Comparison of ENCODE assay signal across 26 cellular contexts in genomic region chr7:128814496-128814895, GRCh38. TPM values are rescaled to one million over a fixed set of nuclear protein-coding genes. Genes with fewer than 3 reads are reported as not detected.
A peak's percentile ranks its signal among the peaks of the same experiment; 100 is the strongest.
DNase-seq lines count a peak whose midpoint lies in the region; ATAC-seq lines count a peak whose summit lies in the region.
"Had no signal": no experiment of that assay in that cellular context is flagged by ENCODE, and none has a peak within 500 bp of the region (broad histone marks: within the 10 kb centered on the region; RNA-seq: fewer than 3 reads in every experiment).

No MANE protein-coding gene starts in this region.

- H3K27ac Mint-ChIP-seq in activated CD8-positive, alpha-beta memory T cell treated with anti-CD3 and anti-CD28 coated beads, Interleukin-2, amount 10 ng/mL, durations not matched to agents 7 days and 5 days = no peak overlapping the region
- H3K27ac Mint-ChIP-seq: activated CD4-positive, alpha-beta memory T cell treated with anti-CD3 and anti-CD28 coated beads, Interleukin-2, amount 10 ng/mL, durations not matched to agents 7 days and 5 days; activated naive CD8-positive, alpha-beta T cell treated with anti-CD3 and anti-CD28 coated beads, Interleukin-2, amount 50 U/mL, for 24 hours had no signal

- H3K9me3 Mint-ChIP-seq in activated CD8-positive, alpha-beta memory T cell treated with anti-CD3 and anti-CD28 coated beads, Interleukin-2, amount 10 ng/mL, durations not matched to agents 7 days and 5 days (ENCODE audit: low read depth) = no peaks in the 10 kb centered on the region
- H3K9me3 Mint-ChIP-seq: activated CD4-positive, alpha-beta memory T cell treated with anti-CD3 and anti-CD28 coated beads, Interleukin-2, amount 10 ng/mL, durations not matched to agents 7 days and 5 days; activated naive CD8-positive, alpha-beta T cell treated with anti-CD3 and anti-CD28 coated beads, Interleukin-2, amount 50 U/mL, for 24 hours; neural crest cell had no signal

- H3K4me3 Mint-ChIP-seq in activated CD8-positive, alpha-beta memory T cell treated with anti-CD3 and anti-CD28 coated beads, Interleukin-2, amount 10 ng/mL, durations not matched to agents 7 days and 5 days = no peak overlapping the region
- H3K4me3 Mint-ChIP-seq: activated CD4-positive, alpha-beta memory T cell treated with anti-CD3 and anti-CD28 coated beads, Interleukin-2, amount 10 ng/mL, durations not matched to agents 7 days and 5 days; activated naive CD8-positive, alpha-beta T cell treated with anti-CD3 and anti-CD28 coated beads, Interleukin-2, amount 50 U/mL, for 24 hours; neural crest cell had no signal

- no peaks in the 10 kb centered on the region for H3K36me3 Mint-ChIP-seq in activated CD8-positive, alpha-beta memory T cell treated with anti-CD3 and anti-CD28 coated beads, Interleukin-2, amount 10 ng/mL, durations not matched to agents 7 days and 5 days

- intact Hi-C loops in posterior vena cava (cut with DNase I) = no loop called here

- DNase-seq in DMS 273 (lab: John Stamatoyannopoulos, UW; ENCODE audit: unreplicated experiment) = peak; percentile 90
- peak; percentile 68 for DNase-seq in NCI-H2171 treated with DMSO at 0.1 percent for 48 hours (lab: John Stamatoyannopoulos, UW)
- DNase-seq in globus pallidus (ENCODE audit: low spot score) = peak; percentile 82
- peak; percentile 79 for DNase-seq in pons (ENCODE audit: low spot score)
- no peak for DNase-seq in activated CD8-positive, alpha-beta memory T cell treated with anti-CD3 and anti-CD28 coated beads, Interleukin-2, amount 10 ng/mL, durations not matched to agents 7 days and 5 days
- DNase-seq in posterior vena cava (ENCODE audit: low spot score) = no peak
- DNase-seq in activated T-cell treated with anti-CD3 and anti-CD28 coated beads, Interleukin-2, amount 50 U/mL, for 48 hours = no peak
- DNase-seq: activated CD4-positive, alpha-beta memory T cell treated with anti-CD3 and anti-CD28 coated beads, Interleukin-2, amount 10 ng/mL, durations not matched to agents 7 days and 5 days; activated CD4-positive, CD25-positive, alpha-beta regulatory T cell treated with anti-CD3 and anti-CD28 coated beads, Interleukin-2, amount 50 U/mL, for 72 hours; activated effector memory CD4-positive, alpha-beta T cell treated with Interleukin-2 at 50 U/mL for 16 hours; activated naive CD8-positive, alpha-beta T cell treated with anti-CD3 and anti-CD28 coated beads, Interleukin-2, amount 50 U/mL, for 24 hours; brain microvascular endothelial cell; esophagus squamous epithelium; gastrocnemius medialis; H7; NCI-H1092 treated with DMSO at 0.1 percent for 48 hours; NCI-H2081 treated with DMSO at 0.1 percent for 48 hours; NCI-H510A; T-helper 1 cell had no signal

- peaks cover 6% of the 10 kb centered on the region for H3K27me3 Mint-ChIP-seq in activated CD8-positive, alpha-beta memory T cell treated with anti-CD3 and anti-CD28 coated beads, Interleukin-2, amount 10 ng/mL, durations not matched to agents 7 days and 5 days
- H3K27me3 Mint-ChIP-seq: activated naive CD8-positive, alpha-beta T cell treated with anti-CD3 and anti-CD28 coated beads, Interleukin-2, amount 50 U/mL, for 24 hours had no signal

- no peak for ATAC-seq in activated CD8-positive, alpha-beta memory T cell treated with anti-CD3 and anti-CD28 coated beads, Interleukin-2, amount 10 ng/mL, durations not matched to agents 7 days and 5 days
- ATAC-seq: activated naive CD8-positive, alpha-beta T cell treated with anti-CD3 and anti-CD28 coated beads, Interleukin-2, amount 50 U/mL, for 24 hours; gastrocnemius medialis; GM12878 had no signal

- CTCF ChIA-PET in activated CD8-positive, alpha-beta memory T cell treated with anti-CD3 and anti-CD28 coated beads, Interleukin-2, amount 10 ng/mL, durations not matched to agents 7 days and 5 days (lab: Charles Lee) = no interaction called here

- no peaks in the 10 kb centered on the region for H3K4me1 Mint-ChIP-seq in activated CD8-positive, alpha-beta memory T cell treated with anti-CD3 and anti-CD28 coated beads, Interleukin-2, amount 10 ng/mL, durations not matched to agents 7 days and 5 days
- H3K4me1 Mint-ChIP-seq: activated CD4-positive, alpha-beta memory T cell treated with anti-CD3 and anti-CD28 coated beads, Interleukin-2, amount 10 ng/mL, durations not matched to agents 7 days and 5 days; activated naive CD8-positive, alpha-beta T cell treated with anti-CD3 and anti-CD28 coated beads, Interleukin-2, amount 50 U/mL, for 24 hours; neural crest cell had no signal

RNA-seq across cellular contexts. Expression of gene FLNC, which starts 15.7 kb away (rescaled TPM):
- total RNA-seq in activated CD8-positive, alpha-beta memory T cell treated with anti-CD3 and anti-CD28 coated beads, Interleukin-2, amount 10 ng/mL, durations not matched to agents 7 days and 5 days = not detected
- total RNA-seq in posterior vena cava = 100 to 1,000 TPM; 440 to 856 TPM
- total RNA-seq: activated CD4-positive, alpha-beta memory T cell treated with anti-CD3 and anti-CD28 coated beads, Interleukin-2, amount 10 ng/mL, durations not matched to agents 7 days and 5 days had no signal

RNA-seq across cellular contexts. Expression of gene CCDC136, which starts 22.7 kb away (rescaled TPM):
- 1 to 10 TPM; 4.4 to 5.8 TPM for total RNA-seq in activated CD8-positive, alpha-beta memory T cell treated with anti-CD3 and anti-CD28 coated beads, Interleukin-2, amount 10 ng/mL, durations not matched to agents 7 days and 5 days
- 10 to 100 TPM; 13.3 to 23.1 TPM for total RNA-seq in posterior vena cava

RNA-seq across cellular contexts. Expression of gene OPN1SW, which starts 38.9 kb away (rescaled TPM):
- total RNA-seq in activated CD8-positive, alpha-beta memory T cell treated with anti-CD3 and anti-CD28 coated beads, Interleukin-2, amount 10 ng/mL, durations not matched to agents 7 days and 5 days = not detected
- not detected for total RNA-seq in posterior vena cava
- total RNA-seq: activated CD4-positive, alpha-beta memory T cell treated with anti-CD3 and anti-CD28 coated beads, Interleukin-2, amount 10 ng/mL, durations not matched to agents 7 days and 5 days; esophagus squamous epithelium; gastrocnemius medialis; GM12878; H7; liver; mononuclear cell; neural crest cell; prostate gland; SK-MEL-5; urinary bladder had no signal

RNA-seq across cellular contexts. Expression of gene ATP6V1F, which starts 48.2 kb away (rescaled TPM):
- total RNA-seq in activated CD8-positive, alpha-beta memory T cell treated with anti-CD3 and anti-CD28 coated beads, Interleukin-2, amount 10 ng/mL, durations not matched to agents 7 days and 5 days = 100 to 1,000 TPM; 127 to 158 TPM
- total RNA-seq in posterior vena cava = 100 to 1,000 TPM; 106 to 115 TPM

Comparison
In these comparisons a context has a peak if more than half of its experiments do, and no peak if none do; other contexts are left out.
1. DNase-seq: peak in DMS 273 (single experiment), NCI-H2171 treated with DMSO at 0.1 percent for 48 hours (single experiment), globus pallidus (single experiment) and pons (single experiment); none in activated CD8-positive, alpha-beta memory T cell treated with anti-CD3 and anti-CD28 coated beads, Interleukin-2, amount 10 ng/mL, durations not matched to agents 7 days and 5 days (single experiment), posterior vena cava (single experiment) and activated T-cell treated with anti-CD3 and anti-CD28 coated beads, Interleukin-2, amount 50 U/mL, for 48 hours (0 of 2).
2. RNA of gene FLNC, which starts 15.7 kb away (total RNA-seq): 440 to 856 TPM in posterior vena cava; not detected in activated CD8-positive, alpha-beta memory T cell treated with anti-CD3 and anti-CD28 coated beads, Interleukin-2, amount 10 ng/mL, durations not matched to agents 7 days and 5 days; every median in the first group is over 100 times any median in the second.